26 cellular contexts compared by ENCODE assay signal in genomic region chr3:181076558-181076957, GRCh38.
"Had no signal": no experiment of that assay in that cellular context is flagged by ENCODE, and none has a peak within 500 bp of the region (broad histone marks: within the 10 kb centered on the region; RNA-seq: fewer than 3 reads in every experiment).

No MANE protein-coding gene starts in this region.

- H3K27me3 Mint-ChIP-seq: activated T-cell treated with anti-CD3 and anti-CD28 coated beads, Interleukin-2, amount 50 U/mL, for 24 hours had no signal

- H3K4me1 Mint-ChIP-seq: activated B cell treated with CpG ODN at 0.5 μM for 24 hours; activated CD4-positive, alpha-beta T cell treated with anti-CD3 and anti-CD28 coated beads for 36 hours; activated T-helper 17 cell treated with anti-CD3 and anti-CD28 coated beads, Interleukin-2, amount 50 U/mL, for 72 hours; natural killer cell had no signal

- ATAC-seq: activated CD4-positive, alpha-beta T cell treated with anti-CD3 and anti-CD28 coated beads for 36 hours; activated T-helper 17 cell treated with anti-CD3 and anti-CD28 coated beads, Interleukin-2, amount 50 U/mL, for 72 hours; left lung; natural killer cell; pancreas; right cardiac atrium; stimulated activated naive CD8-positive, alpha-beta T cell treated with anti-CD3 and anti-CD28 coated beads, Interleukin-15, Interleukin-2, amounts not matched to agents 100 U/mL and 50 U/mL, for 24 hours had no signal

- H3K27ac Mint-ChIP-seq: activated B cell treated with CpG ODN at 0.5 μM for 24 hours; activated CD4-positive, alpha-beta T cell treated with anti-CD3 and anti-CD28 coated beads for 36 hours; activated naive CD8-positive, alpha-beta T cell; activated T-cell treated with anti-CD3 and anti-CD28 coated beads, Interleukin-2, amount 50 U/mL, for 24 hours; activated T-helper 17 cell treated with anti-CD3 and anti-CD28 coated beads, Interleukin-2, amount 50 U/mL, for 72 hours; natural killer cell had no signal

- DNase-seq: activated B cell treated with CpG ODN at 0.5 μM for 24 hours; activated CD4-positive, alpha-beta T cell treated with anti-CD3 and anti-CD28 coated beads for 36 hours; activated CD4-positive, alpha-beta T cell treated with anti-CD3 and anti-CD28 coated beads, Interleukin-2, amount 50 U/mL, for 4 hours; activated CD8-positive, alpha-beta memory T cell treated with anti-CD3 and anti-CD28 coated beads for 24 hours; activated CD8-positive, alpha-beta memory T cell treated with anti-CD3 and anti-CD28 coated beads, Interleukin-2, amount 50 U/mL, for 4 hours; activated T-cell treated with anti-CD3 and anti-CD28 coated beads, Interleukin-2, amount 50 U/mL, for 24 hours; adrenal gland; brain microvascular endothelial cell; central memory CD4-positive, alpha-beta T cell; dermis blood vessel endothelial cell; effector CD8-positive, alpha-beta T cell; erythroblast; foreskin fibroblast; left lung; mammary epithelial cell; midbrain; natural killer cell; pancreas; psoas muscle; right cardiac atrium; stimulated activated CD4-positive, alpha-beta T cell treated with anti-CD3 and anti-CD28 coated beads, Interleukin-12 subunit alpha, Interleukin-12 subunit beta, amount 100 ng/mL, for 4 hours; stimulated activated CD4-positive, alpha-beta T cell treated with anti-CD3 and anti-CD28 coated beads, Interleukin-4, amount 100 ng/mL, for 4 hours; stimulated activated naive CD8-positive, alpha-beta T cell treated with anti-CD3 and anti-CD28 coated beads, Interleukin-15, Interleukin-2, amounts not matched to agents 100 U/mL and 50 U/mL, for 24 hours; T-helper 9 cell had no signal

- H3K4me3 Mint-ChIP-seq: activated B cell treated with CpG ODN at 0.5 μM for 24 hours; activated CD4-positive, alpha-beta T cell treated with anti-CD3 and anti-CD28 coated beads for 36 hours; activated naive CD8-positive, alpha-beta T cell; activated T-cell treated with anti-CD3 and anti-CD28 coated beads, Interleukin-2, amount 50 U/mL, for 24 hours; activated T-helper 17 cell treated with anti-CD3 and anti-CD28 coated beads, Interleukin-2, amount 50 U/mL, for 72 hours; natural killer cell had no signal
